20 cellular contexts compared by ENCODE assay signal in the genomic region with DNA sequence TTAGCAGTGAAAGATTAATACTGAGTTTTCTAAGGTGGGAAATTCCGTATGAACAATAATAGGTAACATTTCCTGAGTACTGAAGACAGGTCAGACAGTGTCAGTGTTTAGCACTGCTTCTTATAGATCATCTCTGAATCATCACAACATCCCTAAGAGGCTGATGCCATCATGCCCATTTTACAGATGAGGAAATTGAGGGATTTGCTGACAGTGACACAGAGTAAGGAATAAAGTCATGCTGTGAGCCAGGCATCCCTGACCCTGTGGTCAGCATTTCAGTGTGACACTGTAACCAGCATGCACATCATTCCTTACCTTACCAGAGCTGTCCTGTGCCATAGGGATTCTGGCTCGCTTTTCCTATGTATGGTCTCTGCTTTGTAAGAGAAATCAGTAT.
"Had no signal": no experiment of that assay in that cellular context is flagged by ENCODE, and none has a peak within 500 bp of the region (broad histone marks: within the 10 kb centered on the region; RNA-seq: fewer than 3 reads in every experiment).

No MANE protein-coding gene starts in this region.

- H3K9me3 Mint-ChIP-seq: immature natural killer cell, naive B cell, nephron progenitor cell had no signal

- H3K36me3 ChIP-seq: left ventricle myocardium inferior, right atrium auricular region had no signal

- H3K27ac Mint-ChIP-seq: immature natural killer cell, nephron progenitor cell had no signal

- H3K9me3 ChIP-seq: esophagus muscularis mucosa, gastroesophageal sphincter, left ventricle myocardium inferior, lower lobe of right lung, right atrium auricular region, stomach had no signal

- H3K4me1 ChIP-seq: left ventricle myocardium inferior, right atrium auricular region had no signal

- DNase-seq: effector memory CD4-positive, alpha-beta T cell; glutamatergic neuron; immature natural killer cell; left cardiac atrium; left ventricle myocardium inferior; lower lobe of right lung; mesenchymal stem cell; naive B cell; nephron progenitor cell; small intestine; stimulated activated CD4-positive, alpha-beta T cell treated with anti-CD3 and anti-CD28 coated beads, Interleukin-12 subunit alpha, Interleukin-12 subunit beta, amount 100 ng/mL, for 4 hours; stimulated activated naive CD4-positive, alpha-beta T cell; stomach; substantia nigra had no signal

- FAIRE-seq: endometrium, keratinocyte, small intestine had no signal

- H3K36me3 Mint-ChIP-seq: immature natural killer cell, naive B cell had no signal

- H3K27ac ChIP-seq: epithelial cell of prostate, esophagus muscularis mucosa, gastroesophageal sphincter, left ventricle myocardium inferior, lower lobe of right lung, right atrium auricular region, stomach had no signal

- H3K4me1 Mint-ChIP-seq: immature natural killer cell, naive B cell had no signal

- H3K4me3 Mint-ChIP-seq: immature natural killer cell, naive B cell, nephron progenitor cell had no signal

- H3K27me3 ChIP-seq: esophagus muscularis mucosa, gastroesophageal sphincter, right atrium auricular region, stomach had no signal

- H3K4me3 ChIP-seq: esophagus muscularis mucosa, gastroesophageal sphincter, left ventricle myocardium inferior, lower lobe of right lung, right atrium auricular region, stomach had no signal

- ATAC-seq: gastroesophageal sphincter, left cardiac atrium, lower lobe of right lung had no signal
